Comparison of ENCODE assay signal across 8 cellular contexts in genomic region chr1:150072959-150073358, GRCh38. TPM values are rescaled to one million over a fixed set of nuclear protein-coding genes. Genes with fewer than 3 reads are reported as not detected.
DNase-seq lines count a peak whose midpoint lies in the region; ATAC-seq and TF ChIP-seq lines count a peak whose summit lies in the region.

No MANE protein-coding gene starts in this region.

- H3K27ac Mint-ChIP-seq in activated CD4-positive, alpha-beta memory T cell treated with anti-CD3 and anti-CD28 coated beads, Interleukin-2, amount 10 ng/mL, durations not matched to agents 7 days and 5 days, result peak overlapping the region; percentile 24
- H3K27ac Mint-ChIP-seq in activated CD4-positive, alpha-beta memory T cell treated with anti-CD3 and anti-CD28 coated beads for 36 hours, result no peak overlapping the region
- H3K27ac Mint-ChIP-seq in effector memory CD8-positive, alpha-beta T cell, result no peak overlapping the region

- intact Hi-C loops in activated CD4-positive, alpha-beta memory T cell treated with anti-CD3 and anti-CD28 coated beads for 36 hours (cut with micrococcal nuclease), result loop anchor here (1.0 to 2.0 kb wide), 3 partner anchors 38 to 114 kb away; no protein-coding TSS in a partner anchor
- intact Hi-C loops in gastrocnemius medialis (cut with DNase I; ENCODE audit: low total_unique reads), result loop anchor here (1.0 kb wide), 1 partner anchor 96 kb away; no protein-coding TSS in a partner anchor

- H3K36me3 ChIP-seq in gastrocnemius medialis, result peaks cover 0 to 52% of the 10 kb centered on the region in 2 donors

- POLR2A ChIA-PET in activated CD4-positive, alpha-beta memory T cell treated with anti-CD3 and anti-CD28 coated beads, Interleukin-2, amount 10 ng/mL, durations not matched to agents 7 days and 5 days (lab: Charles Lee), result interaction anchor here (0.6 to 3.6 kb wide), 16 partner anchors 19 to 187 kb away, joined by 3 to 13 read pairs (median 4); partner anchors contain the start of genes ANP32E, OTUD7B and PLEKHO1
- POLR2A ChIA-PET in activated CD4-positive, alpha-beta memory T cell treated with anti-CD3 and anti-CD28 coated beads for 36 hours (lab: Charles Lee), result interaction anchor here (0.8 kb wide), 1 partner anchor 92 kb away, joined by 5 read pairs; no protein-coding TSS in a partner anchor

- H3K9me3 ChIP-seq in gastrocnemius medialis, result no peaks in the 10 kb centered on the region

- no peaks in the 10 kb centered on the region for H3K27me3 ChIP-seq in gastrocnemius medialis

- TF ChIP-seq CTCF in gastrocnemius medialis (IDR thresholded peaks at IDR 0.05 in 4 of 5, conservative IDR thresholded peaks at IDR 0.05 in 1 of 5) (peak; percentile 15 to 50 (median 26)), omental fat pad (IDR thresholded peaks at IDR 0.05) (no peak)

- no peak overlapping the region for H3K4me3 Mint-ChIP-seq in activated CD4-positive, alpha-beta memory T cell treated with anti-CD3 and anti-CD28 coated beads, Interleukin-2, amount 10 ng/mL, durations not matched to agents 7 days and 5 days
- H3K4me3 Mint-ChIP-seq in activated CD4-positive, alpha-beta memory T cell treated with anti-CD3 and anti-CD28 coated beads for 36 hours, result no peak overlapping the region
- H3K4me3 Mint-ChIP-seq in effector memory CD8-positive, alpha-beta T cell, result no peak overlapping the region

- H3K9me3 Mint-ChIP-seq in activated CD4-positive, alpha-beta memory T cell treated with anti-CD3 and anti-CD28 coated beads, Interleukin-2, amount 10 ng/mL, durations not matched to agents 7 days and 5 days, result no peaks in the 10 kb centered on the region
- no peaks in the 10 kb centered on the region for H3K9me3 Mint-ChIP-seq in activated CD4-positive, alpha-beta memory T cell treated with anti-CD3 and anti-CD28 coated beads for 36 hours
- no peaks in the 10 kb centered on the region for H3K9me3 Mint-ChIP-seq in effector memory CD8-positive, alpha-beta T cell

- DNase-seq in activated CD4-positive, alpha-beta memory T cell treated with anti-CD3 and anti-CD28 coated beads, Interleukin-2, amount 10 ng/mL, durations not matched to agents 7 days and 5 days, result no peak
- DNase-seq in activated CD4-positive, alpha-beta memory T cell treated with anti-CD3 and anti-CD28 coated beads for 36 hours, result no peak
- DNase-seq in NCI-H526 treated with DMSO at 0.1 percent for 48 hours (lab: John Stamatoyannopoulos, UW), result peak; percentile 46
- no peak for DNase-seq in effector memory CD8-positive, alpha-beta T cell
- DNase-seq in gastrocnemius medialis, result no peak
- no peak for DNase-seq in omental fat pad (ENCODE audit: low spot score)
- DNase-seq in stimulated activated naive CD4-positive, alpha-beta T cell treated with Interleukin-2 at 50 U/mL for 16 hours (lab: John Stamatoyannopoulos, UW), result no peak
- DNase-seq in NCI-H128 (lab: John Stamatoyannopoulos, UW; ENCODE audit: unreplicated experiment), result no peak

- H3K27ac ChIP-seq in gastrocnemius medialis, result no peak overlapping the region

- peaks cover 55% of the 10 kb centered on the region for H3K36me3 Mint-ChIP-seq in activated CD4-positive, alpha-beta memory T cell treated with anti-CD3 and anti-CD28 coated beads, Interleukin-2, amount 10 ng/mL, durations not matched to agents 7 days and 5 days (ENCODE audit: low read depth)
- peaks cover 21% of the 10 kb centered on the region for H3K36me3 Mint-ChIP-seq in activated CD4-positive, alpha-beta memory T cell treated with anti-CD3 and anti-CD28 coated beads for 36 hours
- peaks cover 24% of the 10 kb centered on the region for H3K36me3 Mint-ChIP-seq in effector memory CD8-positive, alpha-beta T cell (ENCODE audit: insufficient read depth)

- ATAC-seq in effector memory CD8-positive, alpha-beta T cell (replicated peaks), result peak; percentile 79
- peak in 1 of 2 donors; percentile 71 for ATAC-seq in gastrocnemius medialis
- ATAC-seq in omental fat pad (ENCODE audit: low FRiP score), result no peak

- peaks cover 47% of the 10 kb centered on the region for H3K4me1 Mint-ChIP-seq in activated CD4-positive, alpha-beta memory T cell treated with anti-CD3 and anti-CD28 coated beads, Interleukin-2, amount 10 ng/mL, durations not matched to agents 7 days and 5 days
- H3K4me1 Mint-ChIP-seq in activated CD4-positive, alpha-beta memory T cell treated with anti-CD3 and anti-CD28 coated beads for 36 hours (ENCODE audit: low read depth), result peaks cover 30% of the 10 kb centered on the region
- H3K4me1 Mint-ChIP-seq in effector memory CD8-positive, alpha-beta T cell (ENCODE audit: low read depth in 2 of 2), result peaks cover 6 to 8% of the 10 kb centered on the region in 2 donors

- no peak for TF ChIP-seq POLR2A in gastrocnemius medialis (IDR thresholded peaks at IDR 0.05)

- peaks cover 4 to 9% of the 10 kb centered on the region in 2 donors for H3K4me1 ChIP-seq in gastrocnemius medialis

- CTCF ChIA-PET in activated CD4-positive, alpha-beta memory T cell treated with anti-CD3 and anti-CD28 coated beads, Interleukin-2, amount 10 ng/mL, durations not matched to agents 7 days and 5 days (lab: Charles Lee), result interaction anchor here (0.5 to 7.5 kb wide), 23 partner anchors 9 to 203 kb away, joined by 3 to 225 read pairs (median 4); partner anchors contain the start of gene PLEKHO1
- CTCF ChIA-PET in activated CD4-positive, alpha-beta memory T cell treated with anti-CD3 and anti-CD28 coated beads for 36 hours (lab: Charles Lee), result interaction anchor here (0.6 to 7.4 kb wide), 23 partner anchors 8 to 1086 kb away, joined by 3 to 180 read pairs (median 4); partner anchors contain the start of genes OTUD7B and PLEKHO1

- H3K4me3 ChIP-seq in gastrocnemius medialis, result no peak overlapping the region

- in situ Hi-C loops in gastrocnemius medialis (cut with MboI; ENCODE audit: low sequenced_read_pairs in 4 of 4), result loop anchor here in 3 of 4 donors (5.0 to 10.0 kb wide), 2 partner anchors 94 to 102 kb away; no protein-coding TSS in a partner anchor

- no peaks in the 10 kb centered on the region for H3K27me3 Mint-ChIP-seq in activated CD4-positive, alpha-beta memory T cell treated with anti-CD3 and anti-CD28 coated beads, Interleukin-2, amount 10 ng/mL, durations not matched to agents 7 days and 5 days
- no peaks in the 10 kb centered on the region for H3K27me3 Mint-ChIP-seq in activated CD4-positive, alpha-beta memory T cell treated with anti-CD3 and anti-CD28 coated beads for 36 hours
- H3K27me3 Mint-ChIP-seq in effector memory CD8-positive, alpha-beta T cell, result no peaks in the 10 kb centered on the region

RNA-seq across cellular contexts. Expression of gene VPS45, which starts 5.4 kb away (rescaled TPM):
- 10 to 100 TPM; 35.4 to 39.0 TPM for total RNA-seq in activated CD4-positive, alpha-beta memory T cell treated with anti-CD3 and anti-CD28 coated beads, Interleukin-2, amount 10 ng/mL, durations not matched to agents 7 days and 5 days
- total RNA-seq in activated CD4-positive, alpha-beta memory T cell treated with anti-CD3 and anti-CD28 coated beads for 36 hours, result 10 to 100 TPM; 26.5 to 28.3 TPM
- 10 to 100 TPM; 17.0 to 30.3 (median 24.7) TPM for total RNA-seq in gastrocnemius medialis
- 10 to 100 TPM; 18.0 to 42.1 (median 31.1) TPM for total RNA-seq in omental fat pad

Comparison
In these comparisons a context has a peak if more than half of its experiments do, and no peak if none do; other contexts are left out.
1. CTCF ChIP-seq: peak in gastrocnemius medialis (5 of 5); none in omental fat pad (0 of 3).